In the genomic region with DNA sequence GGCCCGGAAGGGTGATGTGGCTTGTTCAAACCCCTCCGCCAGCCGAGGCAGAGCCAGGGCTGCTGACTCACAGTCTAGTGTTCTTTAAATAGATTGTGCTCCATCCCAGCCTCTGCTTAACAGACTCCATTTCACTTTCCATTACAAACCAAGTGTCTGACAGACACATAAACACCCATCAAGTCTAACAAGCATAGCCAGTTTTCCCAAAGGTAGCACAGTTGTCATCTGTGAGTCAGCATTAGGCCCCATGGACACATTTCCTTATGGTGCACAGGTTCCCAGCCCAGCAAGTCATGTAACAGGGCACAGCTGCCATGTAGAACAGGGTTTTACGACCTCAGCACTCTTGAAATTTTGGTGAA, we compare ENCODE assay signal across 10 cellular contexts.
DNase-seq lines count a peak whose midpoint lies in the region; ATAC-seq and TF ChIP-seq lines count a peak whose summit lies in the region.
"Had no signal": no experiment of that assay in that cellular context is flagged by ENCODE, and none has a peak within 500 bp of the region (broad histone marks: within the 10 kb centered on the region; RNA-seq: fewer than 3 reads in every experiment).

No MANE protein-coding gene starts in this region.

- intact Hi-C loops in Right ventricle myocardium superior (cut with DNase I), result no loop called here
- intact Hi-C loops in Right ventricle myocardium inferior (cut with DNase I), result no loop called here

- H3K9me3 Mint-ChIP-seq in WTC11, result no peaks in the 10 kb centered on the region
- no peaks in the 10 kb centered on the region for H3K9me3 Mint-ChIP-seq in naive thymus-derived CD8-positive, alpha-beta T cell

- no peaks in the 10 kb centered on the region for H3K36me3 ChIP-seq in adipocyte (ENCODE audit: control insufficient read depth, insufficient read depth, low read length, severe bottlenecking)

- H3K9me3 ChIP-seq in adipocyte (ENCODE audit: control insufficient read depth, low read length), result no peaks in the 10 kb centered on the region

- peak overlapping the region; percentile 8 for H3K9ac ChIP-seq in adipocyte (ENCODE audit: low read length)

- H3K4me3 Mint-ChIP-seq in WTC11, result no peak overlapping the region
- H3K4me3 Mint-ChIP-seq in naive thymus-derived CD8-positive, alpha-beta T cell, result no peak overlapping the region

- ATAC-seq in Right ventricle myocardium superior (ENCODE audit: poor library complexity) (peak; percentile 45), Right ventricle myocardium inferior (no peak), HG03280 (IDR thresholded peaks at IDR 0.05; ENCODE audit: unreplicated experiment) (no peak), WTC11 (no peak), GM21723 (IDR thresholded peaks at IDR 0.05; ENCODE audit: unreplicated experiment) (no peak)
- ATAC-seq in naive thymus-derived CD8-positive, alpha-beta T cell, result no peak

- no peak for DNase-seq in Right ventricle myocardium superior
- DNase-seq in Right ventricle myocardium inferior (ENCODE audit: missing footprints), result no peak
- peak; percentile 73 for DNase-seq in adipocyte (ENCODE audit: low read depth)
- peak; percentile 97 for DNase-seq in iris pigment epithelial cell (ENCODE audit: low read depth)
- no peak for DNase-seq in WTC11 (ENCODE audit: low spot score)
- no peak for DNase-seq in naive thymus-derived CD8-positive, alpha-beta T cell
- DNase-seq: AML-193, anterior cingulate cortex had no signal

- no peak for TF ChIP-seq CTCF in WTC11 (IDR thresholded peaks at IDR 0.05)

- peak overlapping the region; percentile 45 for H3K4me3 ChIP-seq in adipocyte (ENCODE audit: low read length)

- CTCF ChIA-PET in WTC11 (lab: Charles Lee), result interaction anchor here (1.6 kb wide), 1 partner anchor 9 kb away, joined by 3 read pairs; no protein-coding TSS in a partner anchor

- H3K27ac Mint-ChIP-seq in WTC11, result no peak overlapping the region
- H3K27ac Mint-ChIP-seq in naive thymus-derived CD8-positive, alpha-beta T cell, result peak overlapping the region in 1 of 10 donors; percentile 13

- no peaks in the 10 kb centered on the region for H3K36me3 Mint-ChIP-seq in WTC11
- no peaks in the 10 kb centered on the region for H3K36me3 Mint-ChIP-seq in naive thymus-derived CD8-positive, alpha-beta T cell

- POLR2A ChIA-PET in WTC11 (lab: Charles Lee), result no interaction called here
- POLR2A ChIA-PET in naive thymus-derived CD8-positive, alpha-beta T cell (lab: Charles Lee), result no interaction called here

- no peaks in the 10 kb centered on the region for H3K4me1 Mint-ChIP-seq in WTC11
- H3K4me1 Mint-ChIP-seq in naive thymus-derived CD8-positive, alpha-beta T cell, result no peaks in the 10 kb centered on the region

- H3K4me1 ChIP-seq in adipocyte (ENCODE audit: control insufficient read depth, insufficient read depth, low read length), result peaks cover 19% of the 10 kb centered on the region

- no peaks in the 10 kb centered on the region for H3K27me3 Mint-ChIP-seq in WTC11 (ENCODE audit: low read depth)
- no peaks in the 10 kb centered on the region for H3K27me3 Mint-ChIP-seq in naive thymus-derived CD8-positive, alpha-beta T cell

- H3K27me3 ChIP-seq in adipocyte (replicated peaks; ENCODE audit: control insufficient read depth, insufficient read depth, low read length), result no peaks in the 10 kb centered on the region

TF ChIP-seq in WTC11, 78 proteins besides CTCF, POLR2A, EP300 and RAD21 (continues in another document):
- no peak for TF ChIP-seq JAZF1 (CRISPR knock-in tag; IDR thresholded peaks at IDR 0.05)
- TF ChIP-seq, protein P1, sequence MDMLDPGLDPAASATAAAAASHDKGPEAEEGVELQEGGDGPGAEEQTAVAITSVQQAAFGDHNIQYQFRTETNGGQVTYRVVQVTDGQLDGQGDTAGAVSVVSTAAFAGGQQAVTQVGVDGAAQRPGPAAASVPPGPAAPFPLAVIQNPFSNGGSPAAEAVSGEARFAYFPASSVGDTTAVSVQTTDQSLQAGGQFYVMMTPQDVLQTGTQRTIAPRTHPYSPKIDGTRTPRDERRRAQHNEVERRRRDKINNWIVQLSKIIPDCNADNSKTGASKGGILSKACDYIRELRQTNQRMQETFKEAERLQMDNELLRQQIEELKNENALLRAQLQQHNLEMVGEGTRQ (CRISPR knock-in tag; IDR thresholded peaks at IDR 0.05), result no peak
- no peak for TF ChIP-seq GRHL2 (CRISPR knock-in tag; IDR thresholded peaks at IDR 0.05; ENCODE audit: insufficient replicate concordance, severe bottlenecking)
- TF ChIP-seq, protein P2, sequence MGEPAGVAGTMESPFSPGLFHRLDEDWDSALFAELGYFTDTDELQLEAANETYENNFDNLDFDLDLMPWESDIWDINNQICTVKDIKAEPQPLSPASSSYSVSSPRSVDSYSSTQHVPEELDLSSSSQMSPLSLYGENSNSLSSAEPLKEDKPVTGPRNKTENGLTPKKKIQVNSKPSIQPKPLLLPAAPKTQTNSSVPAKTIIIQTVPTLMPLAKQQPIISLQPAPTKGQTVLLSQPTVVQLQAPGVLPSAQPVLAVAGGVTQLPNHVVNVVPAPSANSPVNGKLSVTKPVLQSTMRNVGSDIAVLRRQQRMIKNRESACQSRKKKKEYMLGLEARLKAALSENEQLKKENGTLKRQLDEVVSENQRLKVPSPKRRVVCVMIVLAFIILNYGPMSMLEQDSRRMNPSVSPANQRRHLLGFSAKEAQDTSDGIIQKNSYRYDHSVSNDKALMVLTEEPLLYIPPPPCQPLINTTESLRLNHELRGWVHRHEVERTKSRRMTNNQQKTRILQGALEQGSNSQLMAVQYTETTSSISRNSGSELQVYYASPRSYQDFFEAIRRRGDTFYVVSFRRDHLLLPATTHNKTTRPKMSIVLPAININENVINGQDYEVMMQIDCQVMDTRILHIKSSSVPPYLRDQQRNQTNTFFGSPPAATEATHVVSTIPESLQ (CRISPR knock-in tag; IDR thresholded peaks at IDR 0.05), result no peak
- no peak for TF ChIP-seq ZNF219 (CRISPR knock-in tag; IDR thresholded peaks at IDR 0.05; ENCODE audit: borderline replicate concordance)
- TF ChIP-seq ZNF396 (CRISPR knock-in tag; IDR thresholded peaks at IDR 0.05; ENCODE audit: borderline replicate concordance), result no peak
- TF ChIP-seq ZNF138 (CRISPR knock-in tag; conservative IDR thresholded peaks at IDR 0.05), result no peak
- no peak for TF ChIP-seq ZNF263 (CRISPR knock-in tag; IDR thresholded peaks at IDR 0.05; ENCODE audit: low read depth)
- TF ChIP-seq, protein P3, sequence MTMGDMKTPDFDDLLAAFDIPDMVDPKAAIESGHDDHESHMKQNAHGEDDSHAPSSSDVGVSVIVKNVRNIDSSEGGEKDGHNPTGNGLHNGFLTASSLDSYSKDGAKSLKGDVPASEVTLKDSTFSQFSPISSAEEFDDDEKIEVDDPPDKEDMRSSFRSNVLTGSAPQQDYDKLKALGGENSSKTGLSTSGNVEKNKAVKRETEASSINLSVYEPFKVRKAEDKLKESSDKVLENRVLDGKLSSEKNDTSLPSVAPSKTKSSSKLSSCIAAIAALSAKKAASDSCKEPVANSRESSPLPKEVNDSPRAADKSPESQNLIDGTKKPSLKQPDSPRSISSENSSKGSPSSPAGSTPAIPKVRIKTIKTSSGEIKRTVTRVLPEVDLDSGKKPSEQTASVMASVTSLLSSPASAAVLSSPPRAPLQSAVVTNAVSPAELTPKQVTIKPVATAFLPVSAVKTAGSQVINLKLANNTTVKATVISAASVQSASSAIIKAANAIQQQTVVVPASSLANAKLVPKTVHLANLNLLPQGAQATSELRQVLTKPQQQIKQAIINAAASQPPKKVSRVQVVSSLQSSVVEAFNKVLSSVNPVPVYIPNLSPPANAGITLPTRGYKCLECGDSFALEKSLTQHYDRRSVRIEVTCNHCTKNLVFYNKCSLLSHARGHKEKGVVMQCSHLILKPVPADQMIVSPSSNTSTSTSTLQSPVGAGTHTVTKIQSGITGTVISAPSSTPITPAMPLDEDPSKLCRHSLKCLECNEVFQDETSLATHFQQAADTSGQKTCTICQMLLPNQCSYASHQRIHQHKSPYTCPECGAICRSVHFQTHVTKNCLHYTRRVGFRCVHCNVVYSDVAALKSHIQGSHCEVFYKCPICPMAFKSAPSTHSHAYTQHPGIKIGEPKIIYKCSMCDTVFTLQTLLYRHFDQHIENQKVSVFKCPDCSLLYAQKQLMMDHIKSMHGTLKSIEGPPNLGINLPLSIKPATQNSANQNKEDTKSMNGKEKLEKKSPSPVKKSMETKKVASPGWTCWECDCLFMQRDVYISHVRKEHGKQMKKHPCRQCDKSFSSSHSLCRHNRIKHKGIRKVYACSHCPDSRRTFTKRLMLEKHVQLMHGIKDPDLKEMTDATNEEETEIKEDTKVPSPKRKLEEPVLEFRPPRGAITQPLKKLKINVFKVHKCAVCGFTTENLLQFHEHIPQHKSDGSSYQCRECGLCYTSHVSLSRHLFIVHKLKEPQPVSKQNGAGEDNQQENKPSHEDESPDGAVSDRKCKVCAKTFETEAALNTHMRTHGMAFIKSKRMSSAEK (CRISPR knock-in tag; IDR thresholded peaks at IDR 0.05; ENCODE audit: borderline replicate concordance), result no peak
- TF ChIP-seq TP53 (CRISPR knock-in tag; IDR thresholded peaks at IDR 0.05), result no peak
- no peak for TF ChIP-seq ZNF671 (CRISPR knock-in tag; IDR thresholded peaks at IDR 0.05)
- TF ChIP-seq, protein P4, sequence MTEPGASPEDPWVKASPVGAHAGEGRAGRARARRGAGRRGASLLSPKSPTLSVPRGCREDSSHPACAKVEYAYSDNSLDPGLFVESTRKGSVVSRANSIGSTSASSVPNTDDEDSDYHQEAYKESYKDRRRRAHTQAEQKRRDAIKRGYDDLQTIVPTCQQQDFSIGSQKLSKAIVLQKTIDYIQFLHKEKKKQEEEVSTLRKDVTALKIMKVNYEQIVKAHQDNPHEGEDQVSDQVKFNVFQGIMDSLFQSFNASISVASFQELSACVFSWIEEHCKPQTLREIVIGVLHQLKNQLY (CRISPR knock-in tag; IDR thresholded peaks at IDR 0.05), result no peak
- TF ChIP-seq, protein P5, sequence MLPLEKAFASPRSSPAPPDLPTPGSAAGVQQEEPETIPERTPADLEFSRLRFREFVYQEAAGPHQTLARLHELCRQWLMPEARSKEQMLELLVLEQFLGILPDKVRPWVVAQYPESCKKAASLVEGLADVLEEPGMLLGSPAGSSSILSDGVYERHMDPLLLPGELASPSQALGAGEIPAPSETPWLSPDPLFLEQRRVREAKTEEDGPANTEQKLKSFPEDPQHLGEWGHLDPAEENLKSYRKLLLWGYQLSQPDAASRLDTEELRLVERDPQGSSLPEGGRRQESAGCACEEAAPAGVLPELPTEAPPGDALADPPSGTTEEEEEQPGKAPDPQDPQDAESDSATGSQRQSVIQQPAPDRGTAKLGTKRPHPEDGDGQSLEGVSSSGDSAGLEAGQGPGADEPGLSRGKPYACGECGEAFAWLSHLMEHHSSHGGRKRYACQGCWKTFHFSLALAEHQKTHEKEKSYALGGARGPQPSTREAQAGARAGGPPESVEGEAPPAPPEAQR (CRISPR knock-in tag; IDR thresholded peaks at IDR 0.05), result no peak

Comparison
In these comparisons a context has a peak if more than half of its experiments do, and no peak if none do; other contexts are left out.
1. DNase-seq: peak in adipocyte (single experiment) and iris pigment epithelial cell (single experiment); none in Right ventricle myocardium superior (single experiment), Right ventricle myocardium inferior (single experiment), WTC11 (single experiment) and naive thymus-derived CD8-positive, alpha-beta T cell (0 of 10).